ENCODE assay signal across 17 cellular contexts in genomic region chr5:149356391-149356790, GRCh38.
DNase-seq lines count a peak whose midpoint lies in the region; ATAC-seq, FAIRE-seq and TF ChIP-seq lines count a peak whose summit lies in the region.
"Had no signal": no experiment of that assay in that cellular context is flagged by ENCODE, and none has a peak within 500 bp of the region (broad histone marks: within the 10 kb centered on the region; RNA-seq: fewer than 3 reads in every experiment).

No MANE protein-coding gene starts in this region.

- no peaks in the 10 kb centered on the region for H3K27me3 ChIP-seq in SU-DHL-6 (ENCODE audit: low read length)
- no peaks in the 10 kb centered on the region for H3K27me3 ChIP-seq in HAP-1 (ENCODE audit: low read depth)
- H3K27me3 ChIP-seq: esophagus muscularis mucosa, testis had no signal

- H3K4me1 ChIP-seq in HAP-1: peaks cover 3% of the 10 kb centered on the region; the same call in 1 of the 2 replicates

- DNase-seq in stimulated activated naive CD8-positive, alpha-beta T cell treated with anti-CD3 and anti-CD28 coated beads, Interleukin-15, amount 100 ng/mL, for 72 hours: no peak
- no peak for DNase-seq in activated naive CD8-positive, alpha-beta T cell treated with anti-CD3 and anti-CD28 coated beads, Interleukin-2, amount 50 U/mL, for 24 hours
- no peak for DNase-seq in HAP-1 (ENCODE audit: low spot score in 2 of 2)
- DNase-seq in SKM-1 treated with dmso at 0.1 percent for 144 hours (lab: John Stamatoyannopoulos, UW; ENCODE audit: unreplicated experiment): no peak
- DNase-seq in GM19239 (ENCODE audit: insufficient read length, low spot score): no peak
- DNase-seq: AML-193, GDM1, NCI-H2029, OCI-M1, testis had no signal

- peaks cover 26% of the 10 kb centered on the region for H3K36me3 ChIP-seq in SU-DHL-6 (ENCODE audit: low read length)
- H3K36me3 ChIP-seq in HAP-1 (replicated peaks): peaks cover 42% of the 10 kb centered on the region

- no peak for ATAC-seq in stimulated activated naive CD8-positive, alpha-beta T cell treated with anti-CD3 and anti-CD28 coated beads, Interleukin-15, amount 100 ng/mL, for 72 hours
- ATAC-seq in activated naive CD8-positive, alpha-beta T cell treated with anti-CD3 and anti-CD28 coated beads, Interleukin-2, amount 50 U/mL, for 24 hours: no peak
- ATAC-seq: sciatic nerve had no signal

- no peak for FAIRE-seq in GM19239 (lab: Jason Lieb, UNC)
- FAIRE-seq: bronchial epithelial cell, D721Med had no signal

- peaks cover 26% of the 10 kb centered on the region; the same call in 1 of the 2 replicates for H3F3A ChIP-seq in SU-DHL-6 (ENCODE audit: insufficient read depth)

- no peak for TF ChIP-seq CTCF in SU-DHL-6 (IDR thresholded peaks at IDR 0.05; ENCODE audit: insufficient read depth, low read length, poor library complexity, severe bottlenecking)

- H2AFZ ChIP-seq in SU-DHL-6 (ENCODE audit: low read depth, low read length, severe bottlenecking): no peak overlapping the region

- no peaks in the 10 kb centered on the region for H3K9me2 ChIP-seq in SU-DHL-6 (replicated peaks; ENCODE audit: insufficient read depth, low read length)

- H3K4me3 ChIP-seq in SU-DHL-6 (ENCODE audit: insufficient read depth, low read length, poor library complexity, severe bottlenecking): no peak overlapping the region
- H3K4me3 ChIP-seq in HAP-1: no peak overlapping the region
- H3K4me3 ChIP-seq: esophagus muscularis mucosa had no signal

- peak overlapping the region; percentile 13 for H3K27ac Mint-ChIP-seq in stimulated activated naive CD8-positive, alpha-beta T cell treated with anti-CD3 and anti-CD28 coated beads, Interleukin-15, Interleukin-2, amounts not matched to agents 100 ng/mL and 50 ng/mL, for 24 hours
- H3K27ac Mint-ChIP-seq in stimulated activated naive CD8-positive, alpha-beta T cell treated with anti-CD3 and anti-CD28 coated beads, Interleukin-15, amount 100 ng/mL, for 72 hours: no peak overlapping the region
- no peak overlapping the region for H3K27ac Mint-ChIP-seq in activated naive CD8-positive, alpha-beta T cell treated with anti-CD3 and anti-CD28 coated beads, Interleukin-2, amount 50 U/mL, for 24 hours

- H3K4me3 Mint-ChIP-seq in stimulated activated naive CD8-positive, alpha-beta T cell treated with anti-CD3 and anti-CD28 coated beads, Interleukin-15, Interleukin-2, amounts not matched to agents 100 ng/mL and 50 ng/mL, for 24 hours: no peak overlapping the region
- peak overlapping the region in 1 of 2 donors; percentile 6 for H3K4me3 Mint-ChIP-seq in stimulated activated naive CD8-positive, alpha-beta T cell treated with anti-CD3 and anti-CD28 coated beads, Interleukin-15, amount 100 ng/mL, for 72 hours
- peak overlapping the region; percentile 39 for H3K4me3 Mint-ChIP-seq in activated naive CD8-positive, alpha-beta T cell treated with anti-CD3 and anti-CD28 coated beads, Interleukin-2, amount 50 U/mL, for 24 hours

- H3K27ac ChIP-seq in SU-DHL-6 (ENCODE audit: low read depth, low read length): peak overlapping the region; percentile 20; the same call in 1 of the 2 replicates
- H3K27ac ChIP-seq: esophagus muscularis mucosa, HL-60, testis had no signal

- no peak overlapping the region for H3K9ac ChIP-seq in SU-DHL-6 (ENCODE audit: low read length)

- H3K36me3 Mint-ChIP-seq in stimulated activated naive CD8-positive, alpha-beta T cell treated with anti-CD3 and anti-CD28 coated beads, Interleukin-15, Interleukin-2, amounts not matched to agents 100 ng/mL and 50 ng/mL, for 24 hours (ENCODE audit: low read depth): peaks cover 49% of the 10 kb centered on the region
- peaks cover 41% of the 10 kb centered on the region for H3K36me3 Mint-ChIP-seq in activated naive CD8-positive, alpha-beta T cell treated with anti-CD3 and anti-CD28 coated beads, Interleukin-2, amount 50 U/mL, for 24 hours (ENCODE audit: low read depth)

- 0 out of 2 replicates have a peak, but pooled peaks cover 16% of the 10 kb centered on the region for H4K20me1 ChIP-seq in SU-DHL-6 (ENCODE audit: low read depth, low read length)

- in situ Hi-C loops in HAP-1 (cut with MboI; ENCODE audit: low sequenced_read_pairs): no loop called here

- no peaks in the 10 kb centered on the region for H3K9me3 Mint-ChIP-seq in stimulated activated naive CD8-positive, alpha-beta T cell treated with anti-CD3 and anti-CD28 coated beads, Interleukin-15, Interleukin-2, amounts not matched to agents 100 ng/mL and 50 ng/mL, for 24 hours
- no peaks in the 10 kb centered on the region for H3K9me3 Mint-ChIP-seq in stimulated activated naive CD8-positive, alpha-beta T cell treated with anti-CD3 and anti-CD28 coated beads, Interleukin-15, amount 100 ng/mL, for 72 hours
- H3K9me3 Mint-ChIP-seq in activated naive CD8-positive, alpha-beta T cell treated with anti-CD3 and anti-CD28 coated beads, Interleukin-2, amount 50 U/mL, for 24 hours: no peaks in the 10 kb centered on the region

- H3K4me1 Mint-ChIP-seq in stimulated activated naive CD8-positive, alpha-beta T cell treated with anti-CD3 and anti-CD28 coated beads, Interleukin-15, Interleukin-2, amounts not matched to agents 100 ng/mL and 50 ng/mL, for 24 hours (ENCODE audit: low read depth): peaks cover 64% of the 10 kb centered on the region
- H3K4me1 Mint-ChIP-seq in stimulated activated naive CD8-positive, alpha-beta T cell treated with anti-CD3 and anti-CD28 coated beads, Interleukin-15, amount 100 ng/mL, for 72 hours: peaks cover 85% of the 10 kb centered on the region
- H3K4me1 Mint-ChIP-seq in activated naive CD8-positive, alpha-beta T cell treated with anti-CD3 and anti-CD28 coated beads, Interleukin-2, amount 50 U/mL, for 24 hours: peaks cover 74% of the 10 kb centered on the region

- H3K79me2 ChIP-seq in SU-DHL-6 (ENCODE audit: insufficient read depth, low read length): peaks cover 53% of the 10 kb centered on the region

- no peaks in the 10 kb centered on the region for H3K27me3 Mint-ChIP-seq in stimulated activated naive CD8-positive, alpha-beta T cell treated with anti-CD3 and anti-CD28 coated beads, Interleukin-15, Interleukin-2, amounts not matched to agents 100 ng/mL and 50 ng/mL, for 24 hours
- H3K27me3 Mint-ChIP-seq in stimulated activated naive CD8-positive, alpha-beta T cell treated with anti-CD3 and anti-CD28 coated beads, Interleukin-15, amount 100 ng/mL, for 72 hours: no peaks in the 10 kb centered on the region
- no peaks in the 10 kb centered on the region for H3K27me3 Mint-ChIP-seq in activated naive CD8-positive, alpha-beta T cell treated with anti-CD3 and anti-CD28 coated beads, Interleukin-2, amount 50 U/mL, for 24 hours

- H3K9me3 ChIP-seq in SU-DHL-6 (ENCODE audit: insufficient read depth, low read length) (no peaks in the 10 kb centered on the region), HAP-1 (no peaks in the 10 kb centered on the region)
- H3K9me3 ChIP-seq: esophagus muscularis mucosa, testis had no signal

- H3K4me2 ChIP-seq in SU-DHL-6 (ENCODE audit: low read depth, low read length, poor library complexity, severe bottlenecking): peak overlapping the region; percentile 93
